In the genomic region with DNA sequence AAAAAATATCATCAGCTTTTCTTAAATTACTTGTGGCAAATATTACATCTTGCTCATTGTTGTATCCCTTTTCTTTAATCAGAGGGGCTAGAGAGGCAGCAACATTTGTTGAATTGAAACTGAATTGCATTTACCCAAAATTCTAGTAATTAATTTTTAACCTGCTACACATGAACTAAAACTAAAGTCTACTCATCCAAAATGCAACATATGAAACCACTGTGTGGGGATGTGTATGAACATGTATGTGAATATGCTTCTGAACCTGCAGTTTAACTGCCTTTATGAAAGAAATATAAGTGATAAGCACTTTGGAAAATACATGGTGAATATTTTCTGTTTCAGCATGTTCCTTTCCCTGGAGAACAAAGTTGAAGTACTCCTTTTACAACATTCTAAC, we compare ENCODE assay signal across 6 cellular contexts.
"Had no signal": no experiment of that assay in that cellular context is flagged by ENCODE, and none has a peak within 500 bp of the region (broad histone marks: within the 10 kb centered on the region; RNA-seq: fewer than 3 reads in every experiment).

No MANE protein-coding gene starts in this region.

- ATAC-seq: GM23338, K562 had no signal

- H3K4me3 Mint-ChIP-seq: GM23338, H9 had no signal

- H3K9me3 Mint-ChIP-seq: GM23338, H9 had no signal

- H3K4me3 ChIP-seq: GM23338, K562 had no signal

- DNase-seq: H9, HCEC 1CT, IMR-90, KG1 had no signal

- H3K27ac Mint-ChIP-seq: GM23338, H9 had no signal

- H3K4me1 Mint-ChIP-seq: H9 had no signal
